ENCODE assay signal across 9 cellular contexts in genomic region chr5:56314536-56314935, GRCh38.
A peak's percentile ranks its signal among the peaks of the same experiment; 100 is the strongest.
DNase-seq lines count a peak whose midpoint lies in the region; ATAC-seq and TF ChIP-seq lines count a peak whose summit lies in the region.
"Had no signal": no experiment of that assay in that cellular context is flagged by ENCODE, and none has a peak within 500 bp of the region (broad histone marks: within the 10 kb centered on the region; RNA-seq: fewer than 3 reads in every experiment).

No MANE protein-coding gene starts in this region.

- H2BK120ac ChIP-seq in neuronal stem cell (ENCODE audit: low read depth, low read length) = no peak overlapping the region

- H3K4me1 Mint-ChIP-seq in natural killer cell (no peaks in the 10 kb centered on the region), endodermal cell (peaks cover 14% of the 10 kb centered on the region), type B pancreatic cell (ENCODE audit: unreplicated experiment) (peaks cover 21% of the 10 kb centered on the region)
- no peaks in the 10 kb centered on the region for H3K4me1 Mint-ChIP-seq in natural killer cell treated with Interleukin-12 subunit alpha and Interleukin-12 subunit beta and Interleukin-15 and Interleukin-18, amount 100 ng/mL, for 72 hours (ENCODE audit: low read depth in 2 of 2)

- no peak overlapping the region for H2BK5ac ChIP-seq in neuronal stem cell (ENCODE audit: low read length)

- H3K27ac Mint-ChIP-seq in natural killer cell (no peak overlapping the region), endodermal cell (no peak overlapping the region), type B pancreatic cell (no peak overlapping the region)
- no peak overlapping the region for H3K27ac Mint-ChIP-seq in natural killer cell treated with Interleukin-12 subunit alpha and Interleukin-12 subunit beta and Interleukin-15 and Interleukin-18, amount 100 ng/mL, for 72 hours

- H3K27me3 ChIP-seq in Loucy (ENCODE audit: insufficient read depth, low read length, poor library complexity, severe bottlenecking) = no peaks in the 10 kb centered on the region
- H3K27me3 ChIP-seq in endodermal cell (ENCODE audit: control insufficient read depth, insufficient read depth, low read length, poor library complexity, severe bottlenecking) = no peaks in the 10 kb centered on the region
- no peaks in the 10 kb centered on the region for H3K27me3 ChIP-seq in neuronal stem cell (ENCODE audit: control insufficient read depth in 3 of 3, insufficient read depth in 3 of 3, low read depth in 1 of 3, low read length in 3 of 3)
- H3K27me3 ChIP-seq: pancreas had no signal

- no peak overlapping the region for H3K4me3 ChIP-seq in Loucy (ENCODE audit: low read length, poor library complexity, severe bottlenecking)
- no peak overlapping the region for H3K4me3 ChIP-seq in endodermal cell (ENCODE audit: low read length)
- H3K4me3 ChIP-seq in neuronal stem cell (ENCODE audit: low read length in 2 of 2) = no peak overlapping the region
- H3K4me3 ChIP-seq: pancreas had no signal

- no peaks in the 10 kb centered on the region for H3K36me3 Mint-ChIP-seq in natural killer cell
- no peaks in the 10 kb centered on the region for H3K36me3 Mint-ChIP-seq in natural killer cell treated with Interleukin-12 subunit alpha and Interleukin-12 subunit beta and Interleukin-15 and Interleukin-18, amount 100 ng/mL, for 72 hours
- H3K36me3 Mint-ChIP-seq in endodermal cell (ENCODE audit: low read depth) = no peaks in the 10 kb centered on the region
- H3K36me3 Mint-ChIP-seq in type B pancreatic cell = peaks cover 3% of the 10 kb centered on the region

- no peaks in the 10 kb centered on the region for H4K20me1 ChIP-seq in Loucy (ENCODE audit: insufficient read depth, low read length, poor library complexity, severe bottlenecking)

- H3K27ac ChIP-seq in endodermal cell (ENCODE audit: low read depth, low read length) (no peak overlapping the region), neuronal stem cell (replicated peaks; ENCODE audit: low read length) (no peak overlapping the region)
- H3K27ac ChIP-seq: pancreas had no signal

- H3K36me3 ChIP-seq in Loucy (ENCODE audit: insufficient read depth, low read length) (no peaks in the 10 kb centered on the region), endodermal cell (ENCODE audit: control insufficient read depth, insufficient read depth, low read length) (no peaks in the 10 kb centered on the region), neuronal stem cell (replicated peaks in 1 of 2; ENCODE audit: control insufficient read depth in 2 of 2, insufficient read depth in 2 of 2, low read length in 2 of 2) (no peaks in the 10 kb centered on the region)
- H3K36me3 ChIP-seq: pancreas had no signal

- TF ChIP-seq CTCF in natural killer cell (IDR thresholded peaks at IDR 0.05) (peak; percentile 64), Loucy (conservative IDR thresholded peaks at IDR 0.05; ENCODE audit: low read length) (peak; percentile 59), endodermal cell (conservative IDR thresholded peaks at IDR 0.05) (peak; percentile 71), type B pancreatic cell (conservative IDR thresholded peaks at IDR 0.05) (peak; percentile 40)

- no peaks in the 10 kb centered on the region for H3K79me1 ChIP-seq in neuronal stem cell (ENCODE audit: low read depth, low read length)

- H3K9me3 Mint-ChIP-seq in natural killer cell (no peaks in the 10 kb centered on the region), endodermal cell (no peaks in the 10 kb centered on the region), type B pancreatic cell (peaks cover 18% of the 10 kb centered on the region)
- H3K9me3 Mint-ChIP-seq in natural killer cell treated with Interleukin-12 subunit alpha and Interleukin-12 subunit beta and Interleukin-15 and Interleukin-18, amount 100 ng/mL, for 72 hours = no peaks in the 10 kb centered on the region

- no peak overlapping the region for H3K18ac ChIP-seq in neuronal stem cell (ENCODE audit: low read length)

- no peak overlapping the region for H3K4ac ChIP-seq in neuronal stem cell (ENCODE audit: low read length)

- DNase-seq in natural killer cell = peak; percentile 33
- no peak for DNase-seq in natural killer cell treated with Interleukin-12 subunit alpha and Interleukin-12 subunit beta and Interleukin-15 and Interleukin-18, amount 100 ng/mL, for 72 hours (ENCODE audit: low spot score)
- peak; percentile 64 for DNase-seq in endodermal cell
- DNase-seq in type B pancreatic cell (ENCODE audit: extremely low spot score, unreplicated experiment) = no peak
- no peak for DNase-seq in neuronal stem cell (ENCODE audit: low spot score)

- H3K9me2 ChIP-seq in Loucy (replicated peaks; ENCODE audit: low read depth, low read length) = no peaks in the 10 kb centered on the region

- ATAC-seq in natural killer cell = no peak
- no peak for ATAC-seq in natural killer cell treated with Interleukin-12 subunit alpha and Interleukin-12 subunit beta and Interleukin-15 and Interleukin-18, amount 100 ng/mL, for 72 hours
- no peak for ATAC-seq in GM21515 (IDR thresholded peaks at IDR 0.05; ENCODE audit: unreplicated experiment)
- ATAC-seq in HG03521 (IDR thresholded peaks at IDR 0.05; ENCODE audit: unreplicated experiment) = no peak

- no peaks in the 10 kb centered on the region for H3K79me2 ChIP-seq in Loucy (ENCODE audit: insufficient read depth, low read length)

- H3K4me1 ChIP-seq in Loucy (ENCODE audit: insufficient read depth, low read length, poor library complexity, severe bottlenecking) = peaks cover 27% of the 10 kb centered on the region
- H3K4me1 ChIP-seq in endodermal cell (ENCODE audit: control insufficient read depth, insufficient read depth, low read length) = no peaks in the 10 kb centered on the region
- no peaks in the 10 kb centered on the region for H3K4me1 ChIP-seq in neuronal stem cell (ENCODE audit: control insufficient read depth in 2 of 2, insufficient read depth in 1 of 2, low read depth in 1 of 2, low read length in 2 of 2)

- H3K9ac ChIP-seq in Loucy (ENCODE audit: low read depth, low read length, poor library complexity, severe bottlenecking) = no peak overlapping the region
- no peak overlapping the region for H3K9ac ChIP-seq in endodermal cell (ENCODE audit: extremely low read depth, low read length, poor library complexity, severe bottlenecking)
- no peak overlapping the region for H3K9ac ChIP-seq in neuronal stem cell (ENCODE audit: low read depth, low read length, poor library complexity)

- no peak overlapping the region for H2AK5ac ChIP-seq in neuronal stem cell (ENCODE audit: low read depth, low read length)

- H3K4me2 ChIP-seq in Loucy (ENCODE audit: low read depth, low read length, poor library complexity, severe bottlenecking) = no peak overlapping the region
- H3K4me2 ChIP-seq in neuronal stem cell (ENCODE audit: insufficient read depth, low read length, poor library complexity, severe bottlenecking) = no peak overlapping the region

- no peak overlapping the region for H2BK15ac ChIP-seq in neuronal stem cell (ENCODE audit: low read length)

- no peak overlapping the region for H4K8ac ChIP-seq in neuronal stem cell (ENCODE audit: low read depth, low read length)

- no peak overlapping the region for H2BK12ac ChIP-seq in neuronal stem cell (ENCODE audit: low read length)

- no peaks in the 10 kb centered on the region for H3K9me3 ChIP-seq in Loucy (ENCODE audit: insufficient read depth, low read depth, low read length)
- no peaks in the 10 kb centered on the region for H3K9me3 ChIP-seq in endodermal cell (ENCODE audit: control insufficient read depth, low read length)
- no peaks in the 10 kb centered on the region for H3K9me3 ChIP-seq in neuronal stem cell (replicated peaks in 1 of 2; ENCODE audit: control insufficient read depth in 2 of 2, insufficient read depth in 1 of 2, low read depth in 1 of 2, low read length in 2 of 2)
- H3K9me3 ChIP-seq: pancreas had no signal

- intact Hi-C loops in natural killer cell (cut with micrococcal nuclease) = loop anchor here (10.0 kb wide), 1 partner anchor 380 kb away; no protein-coding TSS in a partner anchor

- H3F3A ChIP-seq in Loucy (ENCODE audit: low read depth) = no peaks in the 10 kb centered on the region

- H2AFZ ChIP-seq in Loucy (ENCODE audit: low read length) (no peak overlapping the region), neuronal stem cell (ENCODE audit: low read length) (no peak overlapping the region)

- peaks cover 0 to 6% of the 10 kb centered on the region in 2 donors for H3K27me3 Mint-ChIP-seq in natural killer cell (ENCODE audit: low read depth in 2 of 2)
- peaks cover 19 to 22% of the 10 kb centered on the region in 2 donors for H3K27me3 Mint-ChIP-seq in natural killer cell treated with Interleukin-12 subunit alpha and Interleukin-12 subunit beta and Interleukin-15 and Interleukin-18, amount 100 ng/mL, for 72 hours
- H3K27me3 Mint-ChIP-seq in endodermal cell (ENCODE audit: insufficient read depth) = peaks cover 23% of the 10 kb centered on the region
- no peaks in the 10 kb centered on the region for H3K27me3 Mint-ChIP-seq in type B pancreatic cell

- no peak overlapping the region for H4K91ac ChIP-seq in neuronal stem cell (ENCODE audit: low read depth, low read length, poor library complexity)

- WGBS in endodermal cell (ENCODE audit: insufficient coverage in 1 of 2, insufficient read length in 1 of 2), 2 experiments = 55 to 78% methylated on average over 4 to 6 of the region's 6 CpGs
- WGBS in neuronal stem cell (ENCODE audit: extremely low coverage in 2 of 2, insufficient read length in 2 of 2, insufficient replicate concordance in 1 of 2), 2 donors = no CpG with 5 or more reads among the region's 6 CpGs

- H3K14ac ChIP-seq in neuronal stem cell (ENCODE audit: low read length) = no peak overlapping the region

- H3K4me3 Mint-ChIP-seq in natural killer cell = no peak overlapping the region
- no peak overlapping the region for H3K4me3 Mint-ChIP-seq in natural killer cell treated with Interleukin-12 subunit alpha and Interleukin-12 subunit beta and Interleukin-15 and Interleukin-18, amount 100 ng/mL, for 72 hours
- no peak overlapping the region for H3K4me3 Mint-ChIP-seq in endodermal cell
- H3K4me3 Mint-ChIP-seq in type B pancreatic cell = no peak overlapping the region

- H3K23ac ChIP-seq in neuronal stem cell (ENCODE audit: low read depth, low read length, poor library complexity) = no peak overlapping the region

Comparison
In these comparisons a context has a peak if more than half of its experiments do, and no peak if none do; other contexts are left out.
1. DNase-seq: peak in natural killer cell (single experiment) and endodermal cell (single experiment); none in natural killer cell treated with Interleukin-12 subunit alpha and Interleukin-12 subunit beta and Interleukin-15 and Interleukin-18, amount 100 ng/mL, for 72 hours (single experiment), type B pancreatic cell (single experiment) and neuronal stem cell (single experiment).
2. Peak in every context shown above with its lines, with median percentiles within 50 percentile points of each other: CTCF ChIP-seq.